23 cellular contexts compared by ENCODE assay signal in genomic region chr2:238167761-238168160, GRCh38. TPM values are rescaled to one million over a fixed set of nuclear protein-coding genes. Genes with fewer than 3 reads are reported as not detected.
DNase-seq lines count a peak whose midpoint lies in the region; ATAC-seq and TF ChIP-seq lines count a peak whose summit lies in the region.
"Had no signal": no experiment of that assay in that cellular context is flagged by ENCODE, and none has a peak within 500 bp of the region (broad histone marks: within the 10 kb centered on the region; RNA-seq: fewer than 3 reads in every experiment).

No MANE protein-coding gene starts in this region.

- H4K5ac ChIP-seq in H9 (ENCODE audit: insufficient read length, low read depth, low read length): no peak overlapping the region

- peaks cover 16% of the 10 kb centered on the region for H3K4me1 ChIP-seq in A673 (ENCODE audit: insufficient read depth, low read length, poor library complexity, severe bottlenecking)
- H3K4me1 ChIP-seq in H9 (ENCODE audit: insufficient read depth, low read length): no peaks in the 10 kb centered on the region
- no peaks in the 10 kb centered on the region for H3K4me1 ChIP-seq in CD8-positive, alpha-beta memory T cell (ENCODE audit: insufficient read depth, low read length)
- H3K4me1 ChIP-seq: breast epithelium had no signal

- no peak overlapping the region for H2AFZ ChIP-seq in H9 (ENCODE audit: low read length)

- H2BK15ac ChIP-seq in H9 (ENCODE audit: low read depth, low read length): no peak overlapping the region

- H3K27ac Mint-ChIP-seq in H9 (peak overlapping the region in 2 of 3 experiments; percentile 36 to 64; a peak in 2 of 7 replicates), chondrocyte (ENCODE audit: unreplicated experiment) (peak overlapping the region; percentile 36)
- no peak overlapping the region for H3K27ac Mint-ChIP-seq in CD8-positive, alpha-beta memory T cell
- H3K27ac Mint-ChIP-seq: activated naive CD4-positive, alpha-beta T cell treated with anti-CD3 and anti-CD28 coated beads, Interleukin-2, amount 50 U/mL, for 24 hours; stimulated activated naive CD8-positive, alpha-beta T cell treated with anti-CD3 and anti-CD28 coated beads, Interleukin-15, Interleukin-2, amounts not matched to agents 100 ng/mL and 50 ng/mL, for 24 hours had no signal

- no peaks in the 10 kb centered on the region for H4K20me1 ChIP-seq in H9 (ENCODE audit: control insufficient read depth, insufficient read depth, insufficient read length)

- no peak overlapping the region for H3K4me2 ChIP-seq in H9 (ENCODE audit: insufficient read depth, insufficient read length, low read length)

- H3K27me3 ChIP-seq in A673 (replicated peaks; ENCODE audit: insufficient read depth, low read depth, low read length, poor library complexity) (peaks cover 6% of the 10 kb centered on the region), H9 (ENCODE audit: insufficient read depth, low read length) (peaks cover 9% of the 10 kb centered on the region; the same call in 1 of the 2 replicates)
- H3K27me3 ChIP-seq in CD8-positive, alpha-beta memory T cell (ENCODE audit: insufficient read depth, low read length, poor library complexity, severe bottlenecking): no peaks in the 10 kb centered on the region

- H3K18ac ChIP-seq in H9 (ENCODE audit: insufficient read length, low read depth, low read length): no peak overlapping the region

- no peaks in the 10 kb centered on the region for H3K23me2 ChIP-seq in H9 (ENCODE audit: insufficient read length, low read depth, low read length, poor library complexity, severe bottlenecking)

- CTCF ChIA-PET in A673 (lab: Charles Lee): no interaction called here
- CTCF ChIA-PET in CD8-positive, alpha-beta memory T cell (lab: Charles Lee): no interaction called here

- ATAC-seq in GM21423 (IDR thresholded peaks at IDR 0.05; ENCODE audit: unreplicated experiment) (no peak), HG02852 (IDR thresholded peaks at IDR 0.05; ENCODE audit: unreplicated experiment) (no peak)
- ATAC-seq: foreskin keratinocyte, GM12878 had no signal

- H3T11ph ChIP-seq in H9 (ENCODE audit: low read length): no peak overlapping the region

- H3K79me1 ChIP-seq in H9 (ENCODE audit: insufficient read depth, low read depth, low read length, poor library complexity, severe bottlenecking): no peaks in the 10 kb centered on the region

- H3K4me3 ChIP-seq in A673 (ENCODE audit: low read depth, low read length, poor library complexity, severe bottlenecking): no peak overlapping the region
- no peak overlapping the region for H3K4me3 ChIP-seq in CD8-positive, alpha-beta memory T cell (ENCODE audit: low read length)
- H3K4me3 ChIP-seq: breast epithelium, GM12878, psoas muscle had no signal

- H3K4me1 Mint-ChIP-seq in H9 (0 out of 4 replicates have a peak, but pooled peaks cover 0 to 2% of the 10 kb centered on the region in 2 experiments), chondrocyte (ENCODE audit: low read depth) (peaks cover 60% of the 10 kb centered on the region)
- H3K4me1 Mint-ChIP-seq in CD8-positive, alpha-beta memory T cell: peaks cover 0 to 13% (median 6%) of the 10 kb centered on the region in 3 donors

- H3K56ac ChIP-seq in H9 (ENCODE audit: insufficient read length, low read depth, low read length): no peak overlapping the region

- H3K79me2 ChIP-seq in H9 (ENCODE audit: insufficient read depth, low read length): no peaks in the 10 kb centered on the region

- H3K9ac ChIP-seq in H9 (ENCODE audit: extremely low read depth, insufficient read length, low read length): no peak overlapping the region

- H3K36me3 ChIP-seq in A673 (ENCODE audit: insufficient read depth, low read length, poor library complexity, severe bottlenecking): peaks cover 24% of the 10 kb centered on the region
- H3K36me3 ChIP-seq in CD8-positive, alpha-beta memory T cell (ENCODE audit: insufficient read depth, low read length): peaks cover 19% of the 10 kb centered on the region
- H3K36me3 ChIP-seq: breast epithelium had no signal

- peaks cover 0 to 4% of the 10 kb centered on the region in 2 experiments; a peak in 1 of 5 replicates for H3K9me3 Mint-ChIP-seq in H9
- no peaks in the 10 kb centered on the region for H3K9me3 Mint-ChIP-seq in chondrocyte (ENCODE audit: low read depth)
- H3K9me3 Mint-ChIP-seq in CD8-positive, alpha-beta memory T cell: no peaks in the 10 kb centered on the region
- H3K9me3 Mint-ChIP-seq: activated naive CD4-positive, alpha-beta T cell treated with anti-CD3 and anti-CD28 coated beads, Interleukin-2, amount 50 U/mL, for 24 hours; stimulated activated naive CD8-positive, alpha-beta T cell treated with anti-CD3 and anti-CD28 coated beads, Interleukin-15, Interleukin-2, amounts not matched to agents 100 ng/mL and 50 ng/mL, for 24 hours had no signal

- POLR2A ChIA-PET in A673 (lab: Charles Lee; ENCODE audit: low non-redundant PET): no interaction called here
- POLR2A ChIA-PET in CD8-positive, alpha-beta memory T cell (lab: Charles Lee): no interaction called here

- H4K8ac ChIP-seq in H9 (replicated peaks; ENCODE audit: insufficient read length, low read depth, low read length): no peak overlapping the region

- H3K14ac ChIP-seq in H9 (ENCODE audit: insufficient read depth, low read length): no peak overlapping the region

- H3K4me3 Mint-ChIP-seq in H9 (no peak overlapping the region), chondrocyte (ENCODE audit: unreplicated experiment) (no peak overlapping the region)
- no peak overlapping the region for H3K4me3 Mint-ChIP-seq in CD8-positive, alpha-beta memory T cell
- H3K4me3 Mint-ChIP-seq: activated naive CD4-positive, alpha-beta T cell treated with anti-CD3 and anti-CD28 coated beads, Interleukin-2, amount 50 U/mL, for 24 hours; stimulated activated naive CD8-positive, alpha-beta T cell treated with anti-CD3 and anti-CD28 coated beads, Interleukin-15, Interleukin-2, amounts not matched to agents 100 ng/mL and 50 ng/mL, for 24 hours had no signal

- intact Hi-C loops in A673 (cut with micrococcal nuclease; ENCODE audit: unreplicated experiment): no loop called here

- WGBS in H9 (ENCODE audit: extremely low coverage, insufficient read length, low lambda C conversion rate): no CpG with 5 or more reads among the region's 8 CpGs

- peak overlapping the region; percentile 42 for H3K27ac ChIP-seq in A673 (ENCODE audit: low read depth, low read length, poor library complexity, severe bottlenecking)
- H3K27ac ChIP-seq in H9 (ENCODE audit: insufficient read length, low read depth, low read length): no peak overlapping the region
- H3K27ac ChIP-seq in CD8-positive, alpha-beta memory T cell (ENCODE audit: low read depth, low read length): no peak overlapping the region
- H3K27ac ChIP-seq: foreskin keratinocyte had no signal

- no peak overlapping the region for H2BK20ac ChIP-seq in H9 (ENCODE audit: low read depth, low read length, poor library complexity, severe bottlenecking)

- peaks cover 27% of the 10 kb centered on the region for H3K27me3 Mint-ChIP-seq in H9 (ENCODE audit: low read depth)
- H3K27me3 Mint-ChIP-seq in chondrocyte (ENCODE audit: low read depth): no peaks in the 10 kb centered on the region
- H3K27me3 Mint-ChIP-seq in CD8-positive, alpha-beta memory T cell: peaks cover 4 to 7% of the 10 kb centered on the region in 2 donors

- no peak overlapping the region for H3K23ac ChIP-seq in H9 (ENCODE audit: insufficient read length, low read depth, low read length)

- no peak for TF ChIP-seq CTCF in A673 (conservative IDR thresholded peaks at IDR 0.05; ENCODE audit: low read depth, low read length)
- TF ChIP-seq CTCF in H9 (conservative IDR thresholded peaks at IDR 0.05): no peak
- TF ChIP-seq CTCF in chondrocyte (IDR thresholded peaks at IDR 0.05): no peak

- no peak overlapping the region for H4K91ac ChIP-seq in H9 (ENCODE audit: insufficient read length, low read depth, low read length)

- H2AK5ac ChIP-seq in H9 (ENCODE audit: insufficient read length, low read length): no peak overlapping the region

- no TSS peak for BruUV-seq in A673 (replicated peaks; lab: Mats Ljungman, UMichigan)

- H3K9me3 ChIP-seq in A673 (ENCODE audit: low read depth, low read length, poor library complexity, severe bottlenecking): no peaks in the 10 kb centered on the region
- H3K9me3 ChIP-seq in H9 (ENCODE audit: control insufficient read depth, low read depth, low read length): no peaks in the 10 kb centered on the region
- no peaks in the 10 kb centered on the region for H3K9me3 ChIP-seq in CD8-positive, alpha-beta memory T cell (ENCODE audit: low read length)
- H3K9me3 ChIP-seq: breast epithelium, psoas muscle had no signal

- no peak overlapping the region for H2BK12ac ChIP-seq in H9 (ENCODE audit: insufficient read length, low read depth, low read length)

- H3K4ac ChIP-seq in H9 (ENCODE audit: low read depth, low read length): no peak overlapping the region

- H2BK120ac ChIP-seq in H9 (ENCODE audit: low read depth, low read length, poor library complexity, severe bottlenecking): no peak overlapping the region

- DNase-seq in A673 (ENCODE audit: low spot score): no peak
- DNase-seq in H9: no peak
- peak; percentile 90 for DNase-seq in chondrocyte (ENCODE audit: low spot score)
- DNase-seq in mesenteric fat pad (ENCODE audit: low spot score): peak; percentile 74
- no peak for DNase-seq in CD8-positive, alpha-beta memory T cell
- DNase-seq in NCI-H1436 treated with DMSO at 0.1 percent for 48 hours (lab: John Stamatoyannopoulos, UW): no peak
- DNase-seq: activated CD4-positive, alpha-beta T cell treated with anti-CD3 and anti-CD28 coated beads for 1 hour; activated CD8-positive, alpha-beta memory T cell treated with anti-CD3 and anti-CD28 coated beads, Interleukin-2, amount 50 U/mL, for 48 hours; effector CD8-positive, alpha-beta T cell; foreskin keratinocyte; GOT3; Karpas-422; NCI-H1436; NCI-H345; NK-92 treated with Interleukin-12 subunit alpha and Interleukin-12 subunit beta, amount 100 ng/mL, for 24 hours; psoas muscle had no signal

- H2BK5ac ChIP-seq in H9 (ENCODE audit: insufficient read length, low read length): no peak overlapping the region

- H3K36me3 Mint-ChIP-seq in H9 (ENCODE audit: insufficient read depth in 1 of 3, low read depth in 3 of 3): peaks cover 11 to 33% (median 26%) of the 10 kb centered on the region in 3 experiments
- H3K36me3 Mint-ChIP-seq in chondrocyte (ENCODE audit: low read depth): peaks cover 16% of the 10 kb centered on the region
- H3K36me3 Mint-ChIP-seq in CD8-positive, alpha-beta memory T cell: peaks cover 3 to 52% (median 10%) of the 10 kb centered on the region in 3 donors

RNA-seq across cellular contexts. Expression of gene ERFE, which starts 9.0 kb away (rescaled TPM):
- total RNA-seq in A673 (2021): 6.1 and 8.6 TPM in 2 replicates
- 2.0 and 2.1 TPM in 2 replicates for total RNA-seq in H9 (2021)
- 1.8 to 10.3 TPM (median 9.4 TPM) in 3 replicates for total RNA-seq in chondrocyte
- 1.5 TPM for total RNA-seq in mesenteric fat pad
- under 1 TPM in 1 of 2 experiments, not detected in 1; 0.24 TPM for total RNA-seq in CD8-positive, alpha-beta memory T cell
- not detected for polyA plus RNA-seq in CD8-positive, alpha-beta memory T cell
- total RNA-seq: GM12878, lower leg skin had no signal
- polyA plus RNA-seq: GM12878 had no signal

RNA-seq across cellular contexts. Expression of gene KLHL30, which starts 29.3 kb away (rescaled TPM):
- 0.09 TPM in 1 of 2 replicates, not detected in the other for total RNA-seq in A673 (2021)
- not detected in 2 replicates for total RNA-seq in H9 (2021)
- 12.2 to 25.6 TPM (median 24.4 TPM) in 3 replicates for total RNA-seq in chondrocyte
- total RNA-seq in mesenteric fat pad: 4.4 TPM
- not detected for total RNA-seq in CD8-positive, alpha-beta memory T cell
- polyA plus RNA-seq in CD8-positive, alpha-beta memory T cell: not detected
- total RNA-seq: foreskin keratinocyte, GM12878 had no signal
- polyA plus RNA-seq: foreskin keratinocyte had no signal

RNA-seq across cellular contexts. Expression of gene ILKAP, which starts 35.7 kb away (rescaled TPM):
- 65.1 and 71.6 TPM in 2 replicates for total RNA-seq in A673 (2021)
- total RNA-seq in H9 (2021): 40.3 and 41.5 TPM in 2 replicates
- total RNA-seq in chondrocyte: 24.9 to 36.7 TPM (median 29.7 TPM) in 3 replicates
- 36.4 TPM for total RNA-seq in mesenteric fat pad
- total RNA-seq in CD8-positive, alpha-beta memory T cell: 10 to 100 TPM; 61.9 to 66.2 TPM
- 39.7 TPM for polyA plus RNA-seq in CD8-positive, alpha-beta memory T cell

Comparison
In these comparisons a context has a peak if more than half of its experiments do, and no peak if none do; other contexts are left out.
1. DNase-seq: peak in chondrocyte (single experiment) and mesenteric fat pad (single experiment); none in A673 (single experiment), H9 (single experiment), CD8-positive, alpha-beta memory T cell (0 of 5) and NCI-H1436 treated with DMSO at 0.1 percent for 48 hours (single experiment).
2. H3K27ac Mint-ChIP-seq: peak in H9 (2 of 3) and chondrocyte (single experiment); none in CD8-positive, alpha-beta memory T cell (0 of 8).